ENCODE assay signal across 1 cellular context in the genomic region with DNA sequence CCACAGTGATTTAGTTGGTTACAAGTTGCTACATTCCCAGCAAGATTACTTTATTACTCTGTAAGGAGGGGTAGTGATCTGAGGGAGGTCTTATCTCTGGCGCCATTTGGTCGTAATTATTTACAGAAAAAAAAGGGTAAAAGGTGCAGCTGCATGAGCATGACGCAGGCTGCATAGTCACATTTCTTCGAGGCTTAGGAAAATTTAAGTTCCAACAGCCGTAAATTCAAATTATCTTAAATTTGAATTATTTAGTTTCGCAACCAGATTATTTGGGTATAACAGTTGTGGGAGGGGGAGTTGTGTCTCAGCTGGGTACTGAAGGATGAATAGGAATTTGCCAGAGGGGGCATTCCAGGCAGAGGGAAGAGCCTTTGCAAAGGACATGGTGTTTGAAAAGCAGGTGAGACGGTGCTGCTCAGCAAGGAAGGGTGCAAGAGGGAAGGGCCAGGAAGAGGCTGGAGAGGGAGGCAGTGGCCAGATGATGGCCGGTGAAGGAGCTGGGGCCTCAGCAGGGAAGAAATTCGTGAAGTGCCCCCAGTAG.
TF ChIP-seq lines count a peak whose summit lies in the region.

No MANE protein-coding gene starts in this region.

TF ChIP-seq in IMR-90, 13 proteins besides CTCF, POLR2A, EP300 and RAD21:
- 0 out of 2 replicates have a peak, but pooled peaks have one; percentile 13 for TF ChIP-seq CEBPB (IDR thresholded peaks at IDR 0.05; ENCODE audit: low read depth, low read length)
- TF ChIP-seq MAZ (IDR thresholded peaks at IDR 0.05; ENCODE audit: borderline replicate concordance, low read depth, low read length) = no peak
